Comparison of ENCODE assay signal across 9 cellular contexts in genomic region chr7:24718977-24719491, GRCh38. TPM values are rescaled to one million over a fixed set of nuclear protein-coding genes. Genes with fewer than 3 reads are reported as not detected.
DNase-seq lines count a peak whose midpoint lies in the region; ATAC-seq and TF ChIP-seq lines count a peak whose summit lies in the region.
"Had no signal": no experiment of that assay in that cellular context is flagged by ENCODE, and none has a peak within 500 bp of the region (broad histone marks: within the 10 kb centered on the region; RNA-seq: fewer than 3 reads in every experiment).

No MANE protein-coding gene starts in this region.

- no peak overlapping the region for H3K4me2 ChIP-seq in osteoblast (ENCODE audit: insufficient read depth, low read length)

- no peaks in the 10 kb centered on the region for H3K4me1 ChIP-seq in CD4-positive, CD25-positive, alpha-beta regulatory T cell (ENCODE audit: control insufficient read depth, insufficient read depth, low read length, poor library complexity, severe bottlenecking)
- H3K4me1 ChIP-seq in uterus (no peaks in the 10 kb centered on the region), aorta (ENCODE audit: control insufficient read depth in 1 of 2, insufficient read depth in 2 of 2, low read length in 2 of 2) (no peaks in the 10 kb centered on the region), osteoblast (ENCODE audit: insufficient read depth, low read length) (peaks cover 7% of the 10 kb centered on the region)

- H3K27me3 ChIP-seq in CD4-positive, CD25-positive, alpha-beta regulatory T cell (ENCODE audit: control insufficient read depth, insufficient read depth, low read length) = no peaks in the 10 kb centered on the region
- H3K27me3 ChIP-seq in uterus (no peaks in the 10 kb centered on the region), aorta (ENCODE audit: control insufficient read depth in 1 of 2, insufficient read depth in 2 of 2, low read length in 1 of 2) (no peaks in the 10 kb centered on the region), osteoblast (ENCODE audit: insufficient read depth, low read length) (no peaks in the 10 kb centered on the region)

- WGBS in aorta, 2 donors = 85% methylated on average over 13 of the region's 13 CpGs

- no peak overlapping the region for H2AFZ ChIP-seq in osteoblast (ENCODE audit: low read length)

- H3K4me3 ChIP-seq in CD4-positive, CD25-positive, alpha-beta regulatory T cell (ENCODE audit: low read depth, low read length) = no peak overlapping the region
- H3K4me3 ChIP-seq in uterus (no peak overlapping the region), aorta (ENCODE audit: low read length in 2 of 2) (no peak overlapping the region), osteoblast (ENCODE audit: insufficient read depth, low read length) (no peak overlapping the region)
- H3K4me3 ChIP-seq: K562 had no signal

- peak; percentile 38 to 40 for ATAC-seq in CD4-positive, CD25-positive, alpha-beta regulatory T cell (ENCODE audit: low read depth in 2 of 2)
- peak; percentile 62 for ATAC-seq in GM19035 (IDR thresholded peaks at IDR 0.05; ENCODE audit: unreplicated experiment)
- ATAC-seq in HG02970 (IDR thresholded peaks at IDR 0.05; ENCODE audit: low FRiP score, unreplicated experiment) = peak; percentile 59
- no peak for ATAC-seq in aorta (ENCODE audit: low FRiP score)
- ATAC-seq: K562 had no signal

- H3K9me3 Mint-ChIP-seq in CD4-positive, CD25-positive, alpha-beta regulatory T cell = no peaks in the 10 kb centered on the region

- H3K4me3 Mint-ChIP-seq in CD4-positive, CD25-positive, alpha-beta regulatory T cell = peak overlapping the region in 1 of 4 donors; percentile 16

- H3K36me3 ChIP-seq in CD4-positive, CD25-positive, alpha-beta regulatory T cell (ENCODE audit: control insufficient read depth, insufficient read depth, low read length) = no peaks in the 10 kb centered on the region
- H3K36me3 ChIP-seq in uterus (no peaks in the 10 kb centered on the region), aorta (ENCODE audit: control insufficient read depth in 1 of 2, insufficient read depth in 2 of 2, low read length in 1 of 2) (no peaks in the 10 kb centered on the region), osteoblast (ENCODE audit: insufficient read depth, low read length) (no peaks in the 10 kb centered on the region)

- H3K36me3 Mint-ChIP-seq in CD4-positive, CD25-positive, alpha-beta regulatory T cell = no peaks in the 10 kb centered on the region

- peaks cover 8% of the 10 kb centered on the region for H4K20me1 ChIP-seq in osteoblast (ENCODE audit: insufficient read depth, low read length)

- TF ChIP-seq POLR2A in uterus (IDR thresholded peaks at IDR 0.05) = no peak

- H3K9me3 ChIP-seq in CD4-positive, CD25-positive, alpha-beta regulatory T cell (ENCODE audit: control insufficient read depth in 2 of 2, low read length in 2 of 2) = no peaks in the 10 kb centered on the region
- H3K9me3 ChIP-seq in uterus (no peaks in the 10 kb centered on the region), aorta (ENCODE audit: control insufficient read depth, low read length) (no peaks in the 10 kb centered on the region), osteoblast (ENCODE audit: low read depth, low read length) (no peaks in the 10 kb centered on the region)

- H3K27ac ChIP-seq in CD4-positive, CD25-positive, alpha-beta regulatory T cell (ENCODE audit: insufficient read depth, low read length, poor library complexity, severe bottlenecking) = no peak overlapping the region
- no peak overlapping the region for H3K27ac ChIP-seq in uterus
- H3K27ac ChIP-seq in aorta (ENCODE audit: low read depth in 1 of 2, low read length in 2 of 2) = no peak overlapping the region
- no peak overlapping the region for H3K27ac ChIP-seq in osteoblast (ENCODE audit: low read depth, low read length)

- DNase-seq in CD4-positive, CD25-positive, alpha-beta regulatory T cell = no peak
- DNase-seq in NCI-H2107 (lab: John Stamatoyannopoulos, UW) (peak; percentile 87), uterus (no peak), NCI-H187 (lab: John Stamatoyannopoulos, UW) (no peak), aorta (no peak), osteoblast (ENCODE audit: insufficient read length, low spot score, missing footprints) (no peak)

- TF ChIP-seq CTCF in uterus (IDR thresholded peaks at IDR 0.05) (no peak), osteoblast (IDR thresholded peaks at IDR 0.05; ENCODE audit: extremely low read depth, low read depth, low read length) (no peak)

- no peak overlapping the region for H3K27ac Mint-ChIP-seq in CD4-positive, CD25-positive, alpha-beta regulatory T cell

- peaks cover 0 to 6% (median 0%) of the 10 kb centered on the region in 4 donors for H3K4me1 Mint-ChIP-seq in CD4-positive, CD25-positive, alpha-beta regulatory T cell

- intact Hi-C loops in uterus (cut with DNase I; ENCODE audit: low total_unique reads) = no loop called here
- intact Hi-C loops in aorta (cut with DNase I) = no loop called here

- H3K79me2 ChIP-seq in osteoblast (ENCODE audit: insufficient read depth, low read length) = no peaks in the 10 kb centered on the region

- peaks cover 7% of the 10 kb centered on the region for H3K27me3 Mint-ChIP-seq in CD4-positive, CD25-positive, alpha-beta regulatory T cell

RNA-seq across cellular contexts. Expression of gene GSDME, which starts 38.2 kb away (rescaled TPM):
- total RNA-seq in CD4-positive, CD25-positive, alpha-beta regulatory T cell = not detected
- under 1 TPM in 3 of 4 donors, not detected in 1; 0.15 to 0.55 (median 0.38) TPM for polyA plus RNA-seq in CD4-positive, CD25-positive, alpha-beta regulatory T cell
- total RNA-seq in uterus = 10 to 100 TPM; 10.8 to 25.5 (median 20.8) TPM
- 10 to 100 TPM; 16.3 to 18.6 TPM for total RNA-seq in aorta
- polyA plus RNA-seq in aorta = 10 to 100 TPM; 15.1 to 20.3 TPM
- 42.3 and 44.5 TPM in 2 replicates for total RNA-seq in osteoblast

Comparison
In these comparisons a context has a peak if more than half of its experiments do, and no peak if none do; other contexts are left out.
1. RNA of gene GSDME, which starts 38.2 kb away (total RNA-seq): 42.3 to 44.5 TPM in osteoblast, 10.8 to 25.5 TPM in uterus and 16.3 to 18.6 TPM in aorta; not detected in CD4-positive, CD25-positive, alpha-beta regulatory T cell (single experiment); every median in the first group is over 10 times any median in the second.